ENCODE assay signal across 1 cellular context in the genomic region with DNA sequence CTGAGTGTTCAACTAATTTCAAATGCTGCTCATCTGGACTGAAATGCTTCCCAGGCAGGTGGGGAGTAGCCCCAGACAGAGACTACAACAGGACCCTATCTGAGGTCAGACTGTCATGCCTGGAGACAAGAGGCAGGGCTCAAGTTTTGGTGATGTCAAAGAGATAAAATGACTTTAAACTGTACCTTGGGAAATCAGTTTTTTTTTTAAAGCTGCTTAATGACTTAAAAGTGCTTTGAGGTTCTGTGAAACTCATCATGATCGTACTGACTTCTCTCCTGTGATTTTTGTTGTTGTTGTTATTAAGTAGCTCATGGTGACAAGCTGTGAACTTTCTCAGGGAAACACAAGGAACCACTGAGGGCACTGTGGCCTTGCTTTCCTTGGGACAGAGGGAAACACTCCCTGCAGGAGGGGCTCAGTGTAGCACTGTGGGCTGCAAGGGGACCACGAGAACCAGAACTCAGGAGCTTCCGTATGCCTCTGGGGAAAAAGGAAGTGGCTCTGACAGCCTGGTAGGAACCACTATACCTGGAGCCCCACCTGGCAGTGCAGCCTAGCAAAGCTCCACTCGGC.
TF ChIP-seq lines count a peak whose summit lies in the region.

No MANE protein-coding gene starts in this region.

TF ChIP-seq in GM23338, 12 proteins besides CTCF, POLR2A, EP300 and RAD21 (continued from another document):
- TF ChIP-seq, protein P1, sequence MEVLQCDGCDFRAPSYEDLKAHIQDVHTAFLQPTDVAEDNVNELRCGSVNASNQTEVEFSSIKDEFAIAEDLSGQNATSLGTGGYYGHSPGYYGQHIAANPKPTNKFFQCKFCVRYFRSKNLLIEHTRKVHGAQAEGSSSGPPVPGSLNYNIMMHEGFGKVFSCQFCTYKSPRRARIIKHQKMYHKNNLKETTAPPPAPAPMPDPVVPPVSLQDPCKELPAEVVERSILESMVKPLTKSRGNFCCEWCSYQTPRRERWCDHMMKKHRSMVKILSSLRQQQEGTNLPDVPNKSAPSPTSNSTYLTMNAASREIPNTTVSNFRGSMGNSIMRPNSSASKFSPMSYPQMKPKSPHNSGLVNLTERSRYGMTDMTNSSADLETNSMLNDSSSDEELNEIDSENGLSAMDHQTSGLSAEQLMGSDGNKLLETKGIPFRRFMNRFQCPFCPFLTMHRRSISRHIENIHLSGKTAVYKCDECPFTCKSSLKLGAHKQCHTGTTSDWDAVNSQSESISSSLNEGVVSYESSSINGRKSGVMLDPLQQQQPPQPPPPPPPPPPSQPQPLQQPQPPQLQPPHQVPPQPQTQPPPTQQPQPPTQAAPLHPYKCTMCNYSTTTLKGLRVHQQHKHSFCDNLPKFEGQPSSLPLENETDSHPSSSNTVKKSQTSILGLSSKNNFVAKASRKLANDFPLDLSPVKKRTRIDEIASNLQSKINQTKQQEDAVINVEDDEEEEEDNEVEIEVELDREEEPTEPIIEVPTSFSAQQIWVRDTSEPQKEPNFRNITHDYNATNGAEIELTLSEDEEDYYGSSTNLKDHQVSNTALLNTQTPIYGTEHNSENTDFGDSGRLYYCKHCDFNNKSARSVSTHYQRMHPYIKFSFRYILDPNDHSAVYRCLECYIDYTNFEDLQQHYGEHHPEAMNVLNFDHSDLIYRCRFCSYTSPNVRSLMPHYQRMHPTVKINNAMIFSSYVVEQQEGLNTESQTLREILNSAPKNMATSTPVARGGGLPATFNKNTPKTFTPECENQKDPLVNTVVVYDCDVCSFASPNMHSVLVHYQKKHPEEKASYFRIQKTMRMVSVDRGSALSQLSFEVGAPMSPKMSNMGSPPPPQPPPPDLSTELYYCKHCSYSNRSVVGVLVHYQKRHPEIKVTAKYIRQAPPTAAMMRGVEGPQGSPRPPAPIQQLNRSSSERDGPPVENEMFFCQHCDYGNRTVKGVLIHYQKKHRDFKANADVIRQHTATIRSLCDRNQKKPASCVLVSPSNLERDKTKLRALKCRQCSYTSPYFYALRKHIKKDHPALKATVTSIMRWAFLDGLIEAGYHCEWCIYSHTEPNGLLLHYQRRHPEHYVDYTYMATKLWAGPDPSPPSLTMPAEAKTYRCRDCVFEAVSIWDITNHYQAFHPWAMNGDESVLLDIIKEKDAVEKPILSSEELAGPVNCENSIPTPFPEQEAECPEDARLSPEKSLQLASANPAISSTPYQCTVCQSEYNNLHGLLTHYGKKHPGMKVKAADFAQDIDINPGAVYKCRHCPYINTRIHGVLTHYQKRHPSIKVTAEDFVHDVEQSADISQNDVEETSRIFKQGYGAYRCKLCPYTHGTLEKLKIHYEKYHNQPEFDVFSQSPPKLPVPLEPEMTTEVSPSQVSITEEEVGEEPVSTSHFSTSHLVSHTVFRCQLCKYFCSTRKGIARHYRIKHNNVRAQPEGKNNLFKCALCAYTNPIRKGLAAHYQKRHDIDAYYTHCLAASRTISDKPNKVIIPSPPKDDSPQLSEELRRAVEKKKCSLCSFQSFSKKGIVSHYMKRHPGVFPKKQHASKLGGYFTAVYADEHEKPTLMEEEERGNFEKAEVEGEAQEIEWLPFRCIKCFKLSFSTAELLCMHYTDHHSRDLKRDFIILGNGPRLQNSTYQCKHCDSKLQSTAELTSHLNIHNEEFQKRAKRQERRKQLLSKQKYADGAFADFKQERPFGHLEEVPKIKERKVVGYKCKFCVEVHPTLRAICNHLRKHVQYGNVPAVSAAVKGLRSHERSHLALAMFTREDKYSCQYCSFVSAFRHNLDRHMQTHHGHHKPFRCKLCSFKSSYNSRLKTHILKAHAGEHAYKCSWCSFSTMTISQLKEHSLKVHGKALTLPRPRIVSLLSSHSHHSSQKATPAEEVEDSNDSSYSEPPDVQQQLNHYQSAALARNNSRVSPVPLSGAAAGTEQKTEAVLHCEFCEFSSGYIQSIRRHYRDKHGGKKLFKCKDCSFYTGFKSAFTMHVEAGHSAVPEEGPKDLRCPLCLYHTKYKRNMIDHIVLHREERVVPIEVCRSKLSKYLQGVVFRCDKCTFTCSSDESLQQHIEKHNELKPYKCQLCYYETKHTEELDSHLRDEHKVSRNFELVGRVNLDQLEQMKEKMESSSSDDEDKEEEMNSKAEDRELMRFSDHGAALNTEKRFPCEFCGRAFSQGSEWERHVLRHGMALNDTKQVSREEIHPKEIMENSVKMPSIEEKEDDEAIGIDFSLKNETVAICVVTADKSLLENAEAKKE (CRISPR knock-in tag; IDR thresholded peaks at IDR 0.05) = no peak
- TF ChIP-seq, protein P2, sequence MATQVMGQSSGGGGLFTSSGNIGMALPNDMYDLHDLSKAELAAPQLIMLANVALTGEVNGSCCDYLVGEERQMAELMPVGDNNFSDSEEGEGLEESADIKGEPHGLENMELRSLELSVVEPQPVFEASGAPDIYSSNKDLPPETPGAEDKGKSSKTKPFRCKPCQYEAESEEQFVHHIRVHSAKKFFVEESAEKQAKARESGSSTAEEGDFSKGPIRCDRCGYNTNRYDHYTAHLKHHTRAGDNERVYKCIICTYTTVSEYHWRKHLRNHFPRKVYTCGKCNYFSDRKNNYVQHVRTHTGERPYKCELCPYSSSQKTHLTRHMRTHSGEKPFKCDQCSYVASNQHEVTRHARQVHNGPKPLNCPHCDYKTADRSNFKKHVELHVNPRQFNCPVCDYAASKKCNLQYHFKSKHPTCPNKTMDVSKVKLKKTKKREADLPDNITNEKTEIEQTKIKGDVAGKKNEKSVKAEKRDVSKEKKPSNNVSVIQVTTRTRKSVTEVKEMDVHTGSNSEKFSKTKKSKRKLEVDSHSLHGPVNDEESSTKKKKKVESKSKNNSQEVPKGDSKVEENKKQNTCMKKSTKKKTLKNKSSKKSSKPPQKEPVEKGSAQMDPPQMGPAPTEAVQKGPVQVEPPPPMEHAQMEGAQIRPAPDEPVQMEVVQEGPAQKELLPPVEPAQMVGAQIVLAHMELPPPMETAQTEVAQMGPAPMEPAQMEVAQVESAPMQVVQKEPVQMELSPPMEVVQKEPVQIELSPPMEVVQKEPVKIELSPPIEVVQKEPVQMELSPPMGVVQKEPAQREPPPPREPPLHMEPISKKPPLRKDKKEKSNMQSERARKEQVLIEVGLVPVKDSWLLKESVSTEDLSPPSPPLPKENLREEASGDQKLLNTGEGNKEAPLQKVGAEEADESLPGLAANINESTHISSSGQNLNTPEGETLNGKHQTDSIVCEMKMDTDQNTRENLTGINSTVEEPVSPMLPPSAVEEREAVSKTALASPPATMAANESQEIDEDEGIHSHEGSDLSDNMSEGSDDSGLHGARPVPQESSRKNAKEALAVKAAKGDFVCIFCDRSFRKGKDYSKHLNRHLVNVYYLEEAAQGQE (IDR thresholded peaks at IDR 0.05; ENCODE audit: unreplicated experiment) = no peak
- TF ChIP-seq, protein P3, sequence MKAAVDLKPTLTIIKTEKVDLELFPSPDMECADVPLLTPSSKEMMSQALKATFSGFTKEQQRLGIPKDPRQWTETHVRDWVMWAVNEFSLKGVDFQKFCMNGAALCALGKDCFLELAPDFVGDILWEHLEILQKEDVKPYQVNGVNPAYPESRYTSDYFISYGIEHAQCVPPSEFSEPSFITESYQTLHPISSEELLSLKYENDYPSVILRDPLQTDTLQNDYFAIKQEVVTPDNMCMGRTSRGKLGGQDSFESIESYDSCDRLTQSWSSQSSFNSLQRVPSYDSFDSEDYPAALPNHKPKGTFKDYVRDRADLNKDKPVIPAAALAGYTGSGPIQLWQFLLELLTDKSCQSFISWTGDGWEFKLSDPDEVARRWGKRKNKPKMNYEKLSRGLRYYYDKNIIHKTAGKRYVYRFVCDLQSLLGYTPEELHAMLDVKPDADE (IDR thresholded peaks at IDR 0.05) = no peak
- no peak for TF ChIP-seq NANOG (IDR thresholded peaks at IDR 0.05; ENCODE audit: borderline replicate concordance)
- no peak for TF ChIP-seq ZNF331 (CRISPR knock-in tag; IDR thresholded peaks at IDR 0.05; ENCODE audit: low read depth)
- TF ChIP-seq ZNF114 (CRISPR knock-in tag; IDR thresholded peaks at IDR 0.05) = no peak
TF ChIP-seq in GM23338: peak in this region for 0.
